1 cellular context compared by ENCODE assay signal in the genomic region with DNA sequence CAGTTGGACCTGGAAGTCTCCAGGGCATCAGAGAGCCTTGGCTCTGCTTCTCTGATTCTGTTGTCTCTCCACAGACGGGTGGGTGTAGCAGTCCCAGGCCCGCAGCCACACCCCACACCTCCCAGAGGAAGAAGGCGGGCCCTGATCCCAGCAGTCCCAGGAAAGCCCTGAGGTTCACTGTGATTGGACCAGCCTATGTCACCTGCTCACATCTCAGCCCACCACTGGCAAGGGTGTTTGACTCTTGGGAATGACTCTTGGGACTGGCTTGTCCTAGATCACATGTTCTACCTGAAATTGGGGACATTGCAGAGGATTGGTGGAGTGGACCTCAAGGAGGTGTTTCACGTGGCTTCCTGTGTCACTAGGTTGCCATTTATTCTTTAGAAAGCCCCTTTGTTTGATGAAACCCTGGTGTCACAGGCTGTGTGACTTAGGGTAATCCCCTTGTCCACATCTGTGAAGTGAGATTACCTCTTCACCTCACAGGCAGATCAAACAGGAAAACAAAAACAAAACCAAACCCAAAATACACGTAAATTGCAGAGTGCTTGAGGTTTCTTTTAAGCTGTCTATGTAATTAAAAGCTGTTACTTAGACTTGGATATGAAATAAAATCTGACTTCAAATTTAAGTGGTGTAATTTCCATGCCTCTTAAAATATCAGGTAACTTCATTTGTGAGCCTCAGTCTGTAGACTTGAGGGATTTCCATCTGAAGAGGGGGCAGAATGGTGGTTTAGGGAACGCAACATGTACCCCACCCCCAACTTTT.
A peak's percentile ranks its signal among the peaks of the same experiment; 100 is the strongest.
TF ChIP-seq lines count a peak whose summit lies in the region.

No MANE protein-coding gene starts in this region.

TF ChIP-seq in K562, 482 proteins besides CTCF, POLR2A, EP300 and RAD21 (continued from another document):
- TF ChIP-seq, protein P1, sequence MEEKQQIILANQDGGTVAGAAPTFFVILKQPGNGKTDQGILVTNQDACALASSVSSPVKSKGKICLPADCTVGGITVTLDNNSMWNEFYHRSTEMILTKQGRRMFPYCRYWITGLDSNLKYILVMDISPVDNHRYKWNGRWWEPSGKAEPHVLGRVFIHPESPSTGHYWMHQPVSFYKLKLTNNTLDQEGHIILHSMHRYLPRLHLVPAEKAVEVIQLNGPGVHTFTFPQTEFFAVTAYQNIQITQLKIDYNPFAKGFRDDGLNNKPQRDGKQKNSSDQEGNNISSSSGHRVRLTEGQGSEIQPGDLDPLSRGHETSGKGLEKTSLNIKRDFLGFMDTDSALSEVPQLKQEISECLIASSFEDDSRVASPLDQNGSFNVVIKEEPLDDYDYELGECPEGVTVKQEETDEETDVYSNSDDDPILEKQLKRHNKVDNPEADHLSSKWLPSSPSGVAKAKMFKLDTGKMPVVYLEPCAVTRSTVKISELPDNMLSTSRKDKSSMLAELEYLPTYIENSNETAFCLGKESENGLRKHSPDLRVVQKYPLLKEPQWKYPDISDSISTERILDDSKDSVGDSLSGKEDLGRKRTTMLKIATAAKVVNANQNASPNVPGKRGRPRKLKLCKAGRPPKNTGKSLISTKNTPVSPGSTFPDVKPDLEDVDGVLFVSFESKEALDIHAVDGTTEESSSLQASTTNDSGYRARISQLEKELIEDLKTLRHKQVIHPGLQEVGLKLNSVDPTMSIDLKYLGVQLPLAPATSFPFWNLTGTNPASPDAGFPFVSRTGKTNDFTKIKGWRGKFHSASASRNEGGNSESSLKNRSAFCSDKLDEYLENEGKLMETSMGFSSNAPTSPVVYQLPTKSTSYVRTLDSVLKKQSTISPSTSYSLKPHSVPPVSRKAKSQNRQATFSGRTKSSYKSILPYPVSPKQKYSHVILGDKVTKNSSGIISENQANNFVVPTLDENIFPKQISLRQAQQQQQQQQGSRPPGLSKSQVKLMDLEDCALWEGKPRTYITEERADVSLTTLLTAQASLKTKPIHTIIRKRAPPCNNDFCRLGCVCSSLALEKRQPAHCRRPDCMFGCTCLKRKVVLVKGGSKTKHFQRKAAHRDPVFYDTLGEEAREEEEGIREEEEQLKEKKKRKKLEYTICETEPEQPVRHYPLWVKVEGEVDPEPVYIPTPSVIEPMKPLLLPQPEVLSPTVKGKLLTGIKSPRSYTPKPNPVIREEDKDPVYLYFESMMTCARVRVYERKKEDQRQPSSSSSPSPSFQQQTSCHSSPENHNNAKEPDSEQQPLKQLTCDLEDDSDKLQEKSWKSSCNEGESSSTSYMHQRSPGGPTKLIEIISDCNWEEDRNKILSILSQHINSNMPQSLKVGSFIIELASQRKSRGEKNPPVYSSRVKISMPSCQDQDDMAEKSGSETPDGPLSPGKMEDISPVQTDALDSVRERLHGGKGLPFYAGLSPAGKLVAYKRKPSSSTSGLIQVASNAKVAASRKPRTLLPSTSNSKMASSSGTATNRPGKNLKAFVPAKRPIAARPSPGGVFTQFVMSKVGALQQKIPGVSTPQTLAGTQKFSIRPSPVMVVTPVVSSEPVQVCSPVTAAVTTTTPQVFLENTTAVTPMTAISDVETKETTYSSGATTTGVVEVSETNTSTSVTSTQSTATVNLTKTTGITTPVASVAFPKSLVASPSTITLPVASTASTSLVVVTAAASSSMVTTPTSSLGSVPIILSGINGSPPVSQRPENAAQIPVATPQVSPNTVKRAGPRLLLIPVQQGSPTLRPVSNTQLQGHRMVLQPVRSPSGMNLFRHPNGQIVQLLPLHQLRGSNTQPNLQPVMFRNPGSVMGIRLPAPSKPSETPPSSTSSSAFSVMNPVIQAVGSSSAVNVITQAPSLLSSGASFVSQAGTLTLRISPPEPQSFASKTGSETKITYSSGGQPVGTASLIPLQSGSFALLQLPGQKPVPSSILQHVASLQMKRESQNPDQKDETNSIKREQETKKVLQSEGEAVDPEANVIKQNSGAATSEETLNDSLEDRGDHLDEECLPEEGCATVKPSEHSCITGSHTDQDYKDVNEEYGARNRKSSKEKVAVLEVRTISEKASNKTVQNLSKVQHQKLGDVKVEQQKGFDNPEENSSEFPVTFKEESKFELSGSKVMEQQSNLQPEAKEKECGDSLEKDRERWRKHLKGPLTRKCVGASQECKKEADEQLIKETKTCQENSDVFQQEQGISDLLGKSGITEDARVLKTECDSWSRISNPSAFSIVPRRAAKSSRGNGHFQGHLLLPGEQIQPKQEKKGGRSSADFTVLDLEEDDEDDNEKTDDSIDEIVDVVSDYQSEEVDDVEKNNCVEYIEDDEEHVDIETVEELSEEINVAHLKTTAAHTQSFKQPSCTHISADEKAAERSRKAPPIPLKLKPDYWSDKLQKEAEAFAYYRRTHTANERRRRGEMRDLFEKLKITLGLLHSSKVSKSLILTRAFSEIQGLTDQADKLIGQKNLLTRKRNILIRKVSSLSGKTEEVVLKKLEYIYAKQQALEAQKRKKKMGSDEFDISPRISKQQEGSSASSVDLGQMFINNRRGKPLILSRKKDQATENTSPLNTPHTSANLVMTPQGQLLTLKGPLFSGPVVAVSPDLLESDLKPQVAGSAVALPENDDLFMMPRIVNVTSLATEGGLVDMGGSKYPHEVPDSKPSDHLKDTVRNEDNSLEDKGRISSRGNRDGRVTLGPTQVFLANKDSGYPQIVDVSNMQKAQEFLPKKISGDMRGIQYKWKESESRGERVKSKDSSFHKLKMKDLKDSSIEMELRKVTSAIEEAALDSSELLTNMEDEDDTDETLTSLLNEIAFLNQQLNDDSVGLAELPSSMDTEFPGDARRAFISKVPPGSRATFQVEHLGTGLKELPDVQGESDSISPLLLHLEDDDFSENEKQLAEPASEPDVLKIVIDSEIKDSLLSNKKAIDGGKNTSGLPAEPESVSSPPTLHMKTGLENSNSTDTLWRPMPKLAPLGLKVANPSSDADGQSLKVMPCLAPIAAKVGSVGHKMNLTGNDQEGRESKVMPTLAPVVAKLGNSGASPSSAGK (IDR thresholded peaks at IDR 0.05), result peak; percentile 79
- TF ChIP-seq, protein P2, sequence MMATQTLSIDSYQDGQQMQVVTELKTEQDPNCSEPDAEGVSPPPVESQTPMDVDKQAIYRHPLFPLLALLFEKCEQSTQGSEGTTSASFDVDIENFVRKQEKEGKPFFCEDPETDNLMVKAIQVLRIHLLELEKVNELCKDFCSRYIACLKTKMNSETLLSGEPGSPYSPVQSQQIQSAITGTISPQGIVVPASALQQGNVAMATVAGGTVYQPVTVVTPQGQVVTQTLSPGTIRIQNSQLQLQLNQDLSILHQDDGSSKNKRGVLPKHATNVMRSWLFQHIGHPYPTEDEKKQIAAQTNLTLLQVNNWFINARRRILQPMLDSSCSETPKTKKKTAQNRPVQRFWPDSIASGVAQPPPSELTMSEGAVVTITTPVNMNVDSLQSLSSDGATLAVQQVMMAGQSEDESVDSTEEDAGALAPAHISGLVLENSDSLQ (IDR thresholded peaks at IDR 0.05), result 0 out of 2 replicates have a peak, but pooled peaks have one; percentile 9
- TF ChIP-seq ARID1B (IDR thresholded peaks at IDR 0.05) (peak; percentile 22), USF2 (CRISPR knock-in tag; IDR thresholded peaks at IDR 0.05) (peak; percentile 72), CREBBP (IDR thresholded peaks at IDR 0.05; ENCODE audit: low read depth, low read length) (no peak), TCF3 (CRISPR knock-in tag; IDR thresholded peaks at IDR 0.05) (peak; percentile 37; the same call in 1 of the 2 replicates), RAD51 (IDR thresholded peaks at IDR 0.05; ENCODE audit: borderline replicate concordance, low read depth) (peak; percentile 58; the same call in 1 of the 2 replicates), BACH1 (tag; IDR thresholded peaks at IDR 0.05) (no peak), EP400 (IDR thresholded peaks at IDR 0.05) (0 out of 2 replicates have a peak, but pooled peaks have one; percentile 25)
- TF ChIP-seq, protein P3, sequence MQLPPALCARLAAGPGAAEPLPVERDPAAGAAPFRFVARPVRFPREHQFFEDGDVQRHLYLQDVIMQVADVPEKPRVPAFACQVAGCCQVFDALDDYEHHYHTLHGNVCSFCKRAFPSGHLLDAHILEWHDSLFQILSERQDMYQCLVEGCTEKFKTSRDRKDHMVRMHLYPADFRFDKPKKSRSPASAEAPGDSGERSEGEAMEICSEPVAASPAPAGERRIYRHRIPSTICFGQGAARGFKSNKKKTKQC (CRISPR knock-in tag; IDR thresholded peaks at IDR 0.05), result no peak
- TF ChIP-seq, protein P4, sequence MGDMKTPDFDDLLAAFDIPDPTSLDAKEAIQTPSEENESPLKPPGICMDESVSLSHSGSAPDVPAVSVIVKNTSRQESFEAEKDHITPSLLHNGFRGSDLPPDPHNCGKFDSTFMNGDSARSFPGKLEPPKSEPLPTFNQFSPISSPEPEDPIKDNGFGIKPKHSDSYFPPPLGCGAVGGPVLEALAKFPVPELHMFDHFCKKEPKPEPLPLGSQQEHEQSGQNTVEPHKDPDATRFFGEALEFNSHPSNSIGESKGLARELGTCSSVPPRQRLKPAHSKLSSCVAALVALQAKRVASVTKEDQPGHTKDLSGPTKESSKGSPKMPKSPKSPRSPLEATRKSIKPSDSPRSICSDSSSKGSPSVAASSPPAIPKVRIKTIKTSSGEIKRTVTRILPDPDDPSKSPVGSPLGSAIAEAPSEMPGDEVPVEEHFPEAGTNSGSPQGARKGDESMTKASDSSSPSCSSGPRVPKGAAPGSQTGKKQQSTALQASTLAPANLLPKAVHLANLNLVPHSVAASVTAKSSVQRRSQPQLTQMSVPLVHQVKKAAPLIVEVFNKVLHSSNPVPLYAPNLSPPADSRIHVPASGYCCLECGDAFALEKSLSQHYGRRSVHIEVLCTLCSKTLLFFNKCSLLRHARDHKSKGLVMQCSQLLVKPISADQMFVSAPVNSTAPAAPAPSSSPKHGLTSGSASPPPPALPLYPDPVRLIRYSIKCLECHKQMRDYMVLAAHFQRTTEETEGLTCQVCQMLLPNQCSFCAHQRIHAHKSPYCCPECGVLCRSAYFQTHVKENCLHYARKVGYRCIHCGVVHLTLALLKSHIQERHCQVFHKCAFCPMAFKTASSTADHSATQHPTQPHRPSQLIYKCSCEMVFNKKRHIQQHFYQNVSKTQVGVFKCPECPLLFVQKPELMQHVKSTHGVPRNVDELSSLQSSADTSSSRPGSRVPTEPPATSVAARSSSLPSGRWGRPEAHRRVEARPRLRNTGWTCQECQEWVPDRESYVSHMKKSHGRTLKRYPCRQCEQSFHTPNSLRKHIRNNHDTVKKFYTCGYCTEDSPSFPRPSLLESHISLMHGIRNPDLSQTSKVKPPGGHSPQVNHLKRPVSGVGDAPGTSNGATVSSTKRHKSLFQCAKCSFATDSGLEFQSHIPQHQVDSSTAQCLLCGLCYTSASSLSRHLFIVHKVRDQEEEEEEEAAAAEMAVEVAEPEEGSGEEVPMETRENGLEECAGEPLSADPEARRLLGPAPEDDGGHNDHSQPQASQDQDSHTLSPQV (IDR thresholded peaks at IDR 0.05), result peak; percentile 55
TF ChIP-seq in K562: peak in this region for 11.
